ENCODE assay signal across 9 cellular contexts in the genomic region with DNA sequence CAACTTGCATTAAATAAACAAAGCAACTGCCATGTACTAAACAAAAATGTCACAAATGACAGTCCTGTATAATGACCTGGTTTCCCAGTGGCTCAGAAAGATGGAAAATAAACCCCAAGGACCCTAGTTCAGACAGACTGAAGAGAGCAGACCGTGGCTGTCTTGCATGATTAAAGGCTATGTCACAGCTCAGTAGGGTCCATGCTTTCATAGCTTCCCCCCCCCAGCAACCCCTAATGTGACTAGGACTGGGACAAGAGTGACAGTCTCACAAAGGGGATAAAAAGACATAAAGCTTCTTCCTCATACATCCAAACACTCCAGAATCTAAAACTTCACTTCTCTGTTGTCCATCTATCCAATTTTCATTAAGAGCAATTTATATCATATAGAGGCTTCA.
DNase-seq lines count a peak whose midpoint lies in the region; ATAC-seq and TF ChIP-seq lines count a peak whose summit lies in the region.
"Had no signal": no experiment of that assay in that cellular context is flagged by ENCODE, and none has a peak within 500 bp of the region (broad histone marks: within the 10 kb centered on the region; RNA-seq: fewer than 3 reads in every experiment).

No MANE protein-coding gene starts in this region.

- H3K36me3 Mint-ChIP-seq in CD8-positive, alpha-beta memory T cell = no peaks in the 10 kb centered on the region

- H3K9me3 ChIP-seq in HUES64 (ENCODE audit: insufficient read depth, low read depth, low read length) (no peaks in the 10 kb centered on the region), adipocyte (ENCODE audit: control insufficient read depth, low read length) (no peaks in the 10 kb centered on the region), smooth muscle cell (replicated peaks; ENCODE audit: low read depth) (no peaks in the 10 kb centered on the region)
- no peaks in the 10 kb centered on the region for H3K9me3 ChIP-seq in CD8-positive, alpha-beta memory T cell (ENCODE audit: low read length)

- H3K36me3 ChIP-seq in HUES64 (ENCODE audit: insufficient read depth, low read length) (no peaks in the 10 kb centered on the region), adipocyte (ENCODE audit: control insufficient read depth, insufficient read depth, low read length, severe bottlenecking) (no peaks in the 10 kb centered on the region), smooth muscle cell (ENCODE audit: low read depth) (no peaks in the 10 kb centered on the region)
- H3K36me3 ChIP-seq in CD8-positive, alpha-beta memory T cell (ENCODE audit: insufficient read depth, low read length) = no peaks in the 10 kb centered on the region

- peak overlapping the region; percentile 95 for H3K4me2 ChIP-seq in smooth muscle cell

- peak overlapping the region in 3 of 7 donors; percentile 83 to 93 (median 91) for H3K4me3 Mint-ChIP-seq in CD8-positive, alpha-beta memory T cell

- CTCF ChIA-PET in CD8-positive, alpha-beta memory T cell (lab: Charles Lee) = interaction anchor here (1.2 kb wide), 1 partner anchor 39 kb away, joined by 3 read pairs; no protein-coding TSS in a partner anchor

- H2AFZ ChIP-seq in smooth muscle cell (ENCODE audit: low read depth) = no peak overlapping the region

- DNase-seq in adipocyte (ENCODE audit: low read depth) (peak; percentile 17), left kidney (ENCODE audit: low read depth, low spot score) (peak; percentile 73), smooth muscle cell (lab: John Stamatoyannopoulos, UW; ENCODE audit: unreplicated experiment) (no peak), NCI-H2227 treated with DMSO at 0.1 percent for 48 hours (lab: John Stamatoyannopoulos, UW) (no peak)
- DNase-seq in CD8-positive, alpha-beta memory T cell = no peak
- DNase-seq: activated effector memory CD4-positive, alpha-beta T cell treated with Interleukin-2 at 50 U/mL for 16 hours had no signal

- no peak overlapping the region for H3K9ac ChIP-seq in HUES64 (ENCODE audit: low read depth, low read length)
- H3K9ac ChIP-seq in adipocyte (ENCODE audit: low read length) = no peak overlapping the region
- H3K9ac ChIP-seq in smooth muscle cell (ENCODE audit: low read depth) = peak overlapping the region; percentile 54

- no peaks in the 10 kb centered on the region for H3K9me3 Mint-ChIP-seq in CD8-positive, alpha-beta memory T cell

- 65% methylated on average over 1 of the region's 1 CpG for WGBS in HUES64
- 30% methylated on average over 1 of the region's 1 CpG for WGBS in smooth muscle cell (ENCODE audit: low lambda C conversion rate)

- H3K27me3 ChIP-seq in HUES64 (ENCODE audit: insufficient read depth, low read length) (no peaks in the 10 kb centered on the region), adipocyte (replicated peaks; ENCODE audit: control insufficient read depth, insufficient read depth, low read length) (no peaks in the 10 kb centered on the region), smooth muscle cell (ENCODE audit: low read depth) (no peaks in the 10 kb centered on the region)
- peaks cover 4% of the 10 kb centered on the region for H3K27me3 ChIP-seq in CD8-positive, alpha-beta memory T cell (ENCODE audit: insufficient read depth, low read length, poor library complexity, severe bottlenecking)

- peaks cover 19 to 40% (median 23%) of the 10 kb centered on the region in 3 donors for H3K4me1 Mint-ChIP-seq in CD8-positive, alpha-beta memory T cell

- H3K4me1 ChIP-seq in HUES64 (ENCODE audit: insufficient read depth, low read length) (peaks cover 35% of the 10 kb centered on the region), adipocyte (ENCODE audit: control insufficient read depth, insufficient read depth, low read length) (peaks cover 28% of the 10 kb centered on the region), smooth muscle cell (ENCODE audit: low read depth) (peaks cover 26% of the 10 kb centered on the region)
- peaks cover 16% of the 10 kb centered on the region for H3K4me1 ChIP-seq in CD8-positive, alpha-beta memory T cell (ENCODE audit: insufficient read depth, low read length)

- no peaks in the 10 kb centered on the region for H4K20me1 ChIP-seq in smooth muscle cell (ENCODE audit: low read depth)

- peaks cover 6 to 20% of the 10 kb centered on the region in 2 donors for H3K27me3 Mint-ChIP-seq in CD8-positive, alpha-beta memory T cell

- peak overlapping the region; percentile 75; the same call in 1 of the 2 replicates for H3K4me3 ChIP-seq in HUES64 (ENCODE audit: low read length)
- peak overlapping the region; percentile 87 for H3K4me3 ChIP-seq in adipocyte (ENCODE audit: low read length)
- H3K4me3 ChIP-seq in smooth muscle cell = peak overlapping the region; percentile 62
- H3K4me3 ChIP-seq in CD8-positive, alpha-beta memory T cell (ENCODE audit: low read length) = no peak overlapping the region

- peak overlapping the region in 1 of 8 donors; percentile 89 for H3K27ac Mint-ChIP-seq in CD8-positive, alpha-beta memory T cell

- no peak for ATAC-seq in HG03025 (IDR thresholded peaks at IDR 0.05; ENCODE audit: low FRiP score, unreplicated experiment)
- ATAC-seq in GM21529 (IDR thresholded peaks at IDR 0.05; ENCODE audit: unreplicated experiment) = no peak

- POLR2A ChIA-PET in CD8-positive, alpha-beta memory T cell (lab: Charles Lee) = no interaction called here

- H3K27ac ChIP-seq in HUES64 (ENCODE audit: low read depth, low read length) = peak overlapping the region; percentile 85; the same call in 1 of the 2 replicates
- peak overlapping the region; percentile 99 for H3K27ac ChIP-seq in smooth muscle cell (ENCODE audit: low read depth)
- no peak overlapping the region for H3K27ac ChIP-seq in CD8-positive, alpha-beta memory T cell (ENCODE audit: low read depth, low read length)

- peaks cover 21% of the 10 kb centered on the region for H3K79me2 ChIP-seq in smooth muscle cell (ENCODE audit: low read depth)

- H3F3A ChIP-seq in smooth muscle cell (ENCODE audit: low read depth) = peaks cover 18% of the 10 kb centered on the region

- TF ChIP-seq CTCF in smooth muscle cell (IDR thresholded peaks at IDR 0.05; ENCODE audit: borderline replicate concordance, insufficient read depth, poor library complexity, severe bottlenecking) = no peak

Comparison
In these comparisons a context has a peak if more than half of its experiments do, and no peak if none do; other contexts are left out.
1. DNase-seq: peak in adipocyte (single experiment) and left kidney (single experiment); none in smooth muscle cell (single experiment), NCI-H2227 treated with DMSO at 0.1 percent for 48 hours (single experiment) and CD8-positive, alpha-beta memory T cell (0 of 5).